In the genomic region with DNA sequence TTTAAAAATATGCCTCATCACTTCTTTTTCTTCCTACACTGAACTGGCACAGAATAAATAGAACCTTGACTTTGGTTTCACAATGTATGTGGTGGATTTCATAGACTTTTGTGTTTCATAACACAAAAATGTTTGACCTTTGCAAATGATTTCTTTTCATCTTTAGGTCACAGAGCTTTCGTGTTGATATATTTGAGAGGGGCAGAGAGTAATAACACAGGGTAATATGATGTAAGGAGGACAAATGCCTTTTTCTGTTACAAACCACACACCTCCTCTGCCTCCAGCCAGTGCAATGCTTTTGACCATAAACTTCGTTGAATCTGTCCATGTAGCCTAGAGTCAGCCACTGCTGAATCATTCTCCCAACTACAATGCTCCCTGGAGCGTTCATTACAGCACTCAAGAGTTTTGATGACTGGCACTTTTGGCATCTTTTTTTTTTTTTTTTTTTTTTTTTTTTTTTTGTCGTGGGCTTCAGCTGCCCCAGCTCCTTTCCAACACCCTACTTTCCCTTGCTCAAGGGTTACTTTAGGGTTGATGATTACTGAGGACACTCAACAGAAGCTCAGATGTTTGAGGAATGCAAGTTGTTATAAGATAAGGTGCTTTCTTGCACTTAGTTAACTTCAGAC, we compare ENCODE assay signal across 1 cellular context.
TF ChIP-seq lines count a peak whose summit lies in the region.

No MANE protein-coding gene starts in this region.

TF ChIP-seq in IMR-90, 13 proteins besides CTCF, POLR2A, EP300 and RAD21:
- 0 out of 2 replicates have a peak, but pooled peaks have one; percentile 29 for TF ChIP-seq FOS (IDR thresholded peaks at IDR 0.05; ENCODE audit: low read depth, low read length)
- peak; percentile 73 for TF ChIP-seq NFE2L2 (IDR thresholded peaks at IDR 0.05; ENCODE audit: low read depth, low read length)
- no peak for TF ChIP-seq RCOR1 (IDR thresholded peaks at IDR 0.05; ENCODE audit: insufficient replicate concordance, low read length)
- TF ChIP-seq CEBPB (IDR thresholded peaks at IDR 0.05; ENCODE audit: low read depth, low read length), result peak; percentile 37; the same call in 1 of the 2 replicates
- peak; percentile 50 for TF ChIP-seq MAFK (IDR thresholded peaks at IDR 0.05; ENCODE audit: low read depth, low read length)
- no peak for TF ChIP-seq MXI1 (IDR thresholded peaks at IDR 0.05; ENCODE audit: borderline replicate concordance, low read depth, low read length)
